ENCODE assay signal across 26 cellular contexts in the genomic region with DNA sequence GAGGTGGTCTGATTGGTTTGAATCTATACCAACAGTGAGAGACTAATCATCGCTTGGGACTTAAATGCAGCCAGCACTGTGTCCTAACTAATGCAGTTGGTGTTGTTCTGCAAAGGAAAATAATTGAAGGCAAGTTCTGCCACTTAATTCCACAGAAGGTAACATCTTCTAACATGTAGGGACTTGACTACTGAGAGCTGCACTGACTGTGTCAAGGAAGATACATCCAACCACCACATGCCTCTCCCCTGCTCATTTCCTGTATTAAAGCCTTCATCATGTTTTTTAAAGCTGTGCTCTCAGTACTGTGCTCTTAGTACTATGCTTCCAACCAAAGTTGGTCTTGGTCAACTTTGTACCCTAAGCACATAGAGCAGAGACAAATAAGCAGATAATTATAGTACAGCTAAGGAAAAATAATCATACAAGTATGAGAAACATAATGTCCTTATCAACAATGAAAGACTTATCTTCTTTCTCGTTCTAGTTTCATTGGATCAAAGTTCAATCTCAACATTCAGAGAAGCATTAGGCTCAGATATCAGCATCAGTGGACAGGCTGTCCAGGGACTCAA. TPM values are rescaled to one million over a fixed set of nuclear protein-coding genes. Genes with fewer than 3 reads are reported as not detected.
A peak's percentile ranks its signal among the peaks of the same experiment; 100 is the strongest.
DNase-seq lines count a peak whose midpoint lies in the region; ATAC-seq, FAIRE-seq and TF ChIP-seq lines count a peak whose summit lies in the region.
"Had no signal": no experiment of that assay in that cellular context is flagged by ENCODE, and none has a peak within 500 bp of the region (broad histone marks: within the 10 kb centered on the region; RNA-seq: fewer than 3 reads in every experiment).

No MANE protein-coding gene starts in this region.

- CTCF ChIA-PET in activated CD4-positive, alpha-beta T cell treated with anti-CD3 and anti-CD28 coated beads for 36 hours (lab: Charles Lee): interaction anchor here (1.1 kb wide), 1 partner anchor 42 kb away, joined by 3 read pairs; no protein-coding TSS in a partner anchor

- no peaks in the 10 kb centered on the region for H3K9me3 ChIP-seq in keratinocyte (ENCODE audit: control insufficient read depth, low read depth, low read length)
- no peaks in the 10 kb centered on the region for H3K9me3 ChIP-seq in ascending aorta
- no peaks in the 10 kb centered on the region for H3K9me3 ChIP-seq in spleen

- no peak for DNase-seq in activated CD4-positive, alpha-beta T cell treated with anti-CD3 and anti-CD28 coated beads for 36 hours
- DNase-seq in activated CD4-positive, alpha-beta T cell treated with anti-CD3 and anti-CD28 coated beads, Interleukin-2, amount 10 ng/mL, durations not matched to agents 24 days and 14 days: no peak
- DNase-seq in HPDE6-E6E7 (ENCODE audit: extremely low spot score) (peak; percentile 47), epithelial cell of esophagus (ENCODE audit: low read depth) (peak; percentile 88), keratinocyte (ENCODE audit: low read depth, low spot score) (no peak), ascending aorta (ENCODE audit: low spot score in 2 of 2) (no peak), spleen (no peak), CD1c-positive myeloid dendritic cell (ENCODE audit: extremely low spot score) (no peak)
- DNase-seq: ACHN; CD8-positive, alpha-beta T cell; GOT3; HCEC 1CT; NCI-H1417 treated with DMSO at 0.1 percent for 48 hours; NCI-H187; NCI-H446 treated with DMSO at 0.1 percent for 48 hours; NCI-H526 treated with DMSO at 0.1 percent for 48 hours; OCI-M1; SHP77 had no signal

- peaks cover 4% of the 10 kb centered on the region for H3K27me3 Mint-ChIP-seq in activated CD4-positive, alpha-beta T cell treated with anti-CD3 and anti-CD28 coated beads for 36 hours
- no peaks in the 10 kb centered on the region for H3K27me3 Mint-ChIP-seq in activated CD4-positive, alpha-beta T cell treated with anti-CD3 and anti-CD28 coated beads, Interleukin-2, amount 10 ng/mL, durations not matched to agents 24 days and 14 days

- peak overlapping the region; percentile 55 for H3K4me2 ChIP-seq in keratinocyte (ENCODE audit: control insufficient read depth, extremely low read depth, insufficient read depth, low read depth, low read length)
- H3K4me2 ChIP-seq: BLaER1 treated with 17β-estradiol and CSF1 and Interleukin-3, amounts not matched to agents 10 nM and 100 nM had no signal

- no peak for TF ChIP-seq POLR2A in spleen (IDR thresholded peaks at IDR 0.05)

- no peaks in the 10 kb centered on the region for H3K79me2 ChIP-seq in keratinocyte (ENCODE audit: control insufficient read depth, insufficient read depth, low read length)

- peaks cover 18% of the 10 kb centered on the region for H3K4me1 ChIP-seq in keratinocyte (ENCODE audit: control insufficient read depth, extremely low read depth, insufficient read depth, low read length)
- no peaks in the 10 kb centered on the region for H3K4me1 ChIP-seq in ascending aorta
- H3K4me1 ChIP-seq in spleen: no peaks in the 10 kb centered on the region
- H3K4me1 ChIP-seq: BLaER1 treated with 17β-estradiol and CSF1 and Interleukin-3, amounts not matched to agents 10 nM and 100 nM had no signal

- no peaks in the 10 kb centered on the region for H3K9me1 ChIP-seq in keratinocyte (ENCODE audit: control insufficient read depth, extremely low read depth, insufficient read depth, low read length)

- peaks cover 4% of the 10 kb centered on the region for H3K9me3 Mint-ChIP-seq in activated CD4-positive, alpha-beta T cell treated with anti-CD3 and anti-CD28 coated beads for 36 hours (ENCODE audit: low read depth)
- H3K9me3 Mint-ChIP-seq in activated CD4-positive, alpha-beta T cell treated with anti-CD3 and anti-CD28 coated beads, Interleukin-2, amount 10 ng/mL, durations not matched to agents 24 days and 14 days: peaks cover 6% of the 10 kb centered on the region
- H3K9me3 Mint-ChIP-seq: CD8-positive, alpha-beta T cell; IgD-negative memory B cell had no signal

- no peak overlapping the region for H2AFZ ChIP-seq in keratinocyte (ENCODE audit: control insufficient read depth, low read length)

- TF ChIP-seq CTCF in epithelial cell of esophagus (IDR thresholded peaks at IDR 0.05; ENCODE audit: insufficient read depth, low read depth, low read length, missing control alignments) (no peak), keratinocyte (optimal IDR thresholded peaks at IDR 0.05 in 1 of 3, IDR thresholded peaks at IDR 0.05 in 1 of 3, conservative IDR thresholded peaks at IDR 0.05 in 1 of 3; ENCODE audit: extremely low read depth in 1 of 3, insufficient read depth in 2 of 3, low read length in 3 of 3) (no peak), ascending aorta (IDR thresholded peaks at IDR 0.05) (no peak), spleen (IDR thresholded peaks at IDR 0.05 in 8 of 11, conservative IDR thresholded peaks at IDR 0.05 in 3 of 11) (no peak)

- no peak overlapping the region for H3K4me3 Mint-ChIP-seq in activated CD4-positive, alpha-beta T cell treated with anti-CD3 and anti-CD28 coated beads for 36 hours
- H3K4me3 Mint-ChIP-seq in activated CD4-positive, alpha-beta T cell treated with anti-CD3 and anti-CD28 coated beads, Interleukin-2, amount 10 ng/mL, durations not matched to agents 24 days and 14 days: no peak overlapping the region
- H3K4me3 Mint-ChIP-seq: CD8-positive, alpha-beta T cell; IgD-negative memory B cell had no signal

- peaks cover 37% of the 10 kb centered on the region for H3K4me1 Mint-ChIP-seq in activated CD4-positive, alpha-beta T cell treated with anti-CD3 and anti-CD28 coated beads for 36 hours
- H3K4me1 Mint-ChIP-seq in activated CD4-positive, alpha-beta T cell treated with anti-CD3 and anti-CD28 coated beads, Interleukin-2, amount 10 ng/mL, durations not matched to agents 24 days and 14 days: peaks cover 17% of the 10 kb centered on the region
- H3K4me1 Mint-ChIP-seq: IgD-negative memory B cell had no signal

- no peaks in the 10 kb centered on the region for H4K20me1 ChIP-seq in keratinocyte (ENCODE audit: control insufficient read depth, extremely low read depth, insufficient read depth, low read length)
- H4K20me1 ChIP-seq: BLaER1 treated with 17β-estradiol and CSF1 and Interleukin-3, amounts not matched to agents 10 nM and 100 nM had no signal

- no peak overlapping the region for H3K4me3 ChIP-seq in epithelial cell of esophagus (ENCODE audit: low read length)
- H3K4me3 ChIP-seq in keratinocyte (ENCODE audit: control insufficient read depth in 2 of 3, extremely low read depth in 1 of 3, insufficient read depth in 2 of 3, low read depth in 1 of 3, low read length in 3 of 3): no peak overlapping the region
- no peak overlapping the region for H3K4me3 ChIP-seq in ascending aorta
- no peak overlapping the region for H3K4me3 ChIP-seq in spleen
- H3K4me3 ChIP-seq: BLaER1 treated with 17β-estradiol and CSF1 and Interleukin-3, amounts not matched to agents 10 nM and 100 nM had no signal

- dilution Hi-C loops in keratinocyte (cut with MboI; ENCODE audit: extremely low pct_ligation_motif_present, low sequenced_read_pairs): no loop called here

- intact Hi-C loops in activated CD4-positive, alpha-beta T cell treated with anti-CD3 and anti-CD28 coated beads for 36 hours (cut with DNase I, micrococcal nuclease): loop anchor here in 1 of 2 experiments (5.0 kb wide), 1 partner anchor 165 kb away; no protein-coding TSS in a partner anchor
- intact Hi-C loops in activated CD4-positive, alpha-beta T cell treated with anti-CD3 and anti-CD28 coated beads, Interleukin-2, amount 10 ng/mL, durations not matched to agents 24 days and 14 days (cut with micrococcal nuclease): no loop called here
- intact Hi-C loops in ascending aorta (cut with DNase I): no loop called here
- intact Hi-C loops in spleen (cut with DNase I; ENCODE audit: low total_unique reads): no loop called here

- H3K36me3 Mint-ChIP-seq in activated CD4-positive, alpha-beta T cell treated with anti-CD3 and anti-CD28 coated beads for 36 hours (ENCODE audit: low read depth): no peaks in the 10 kb centered on the region
- no peaks in the 10 kb centered on the region for H3K36me3 Mint-ChIP-seq in activated CD4-positive, alpha-beta T cell treated with anti-CD3 and anti-CD28 coated beads, Interleukin-2, amount 10 ng/mL, durations not matched to agents 24 days and 14 days (ENCODE audit: low read depth)
- H3K36me3 Mint-ChIP-seq: CD8-positive, alpha-beta T cell had no signal

- ATAC-seq in activated CD4-positive, alpha-beta T cell treated with anti-CD3 and anti-CD28 coated beads for 36 hours: no peak
- ATAC-seq: CD8-positive, alpha-beta T cell had no signal

- POLR2A ChIA-PET in activated CD4-positive, alpha-beta T cell treated with anti-CD3 and anti-CD28 coated beads for 36 hours (lab: Charles Lee): no interaction called here

- H3K27ac Mint-ChIP-seq in activated CD4-positive, alpha-beta T cell treated with anti-CD3 and anti-CD28 coated beads for 36 hours: peak overlapping the region; percentile 38
- H3K27ac Mint-ChIP-seq in activated CD4-positive, alpha-beta T cell treated with anti-CD3 and anti-CD28 coated beads, Interleukin-2, amount 10 ng/mL, durations not matched to agents 24 days and 14 days: no peak overlapping the region
- H3K27ac Mint-ChIP-seq: CD8-positive, alpha-beta T cell; IgD-negative memory B cell had no signal

- FAIRE-seq in keratinocyte (lab: Jason Lieb, UNC): peak; percentile 94
- FAIRE-seq: GM12892, GM18507, HTR-8/SVneo had no signal

- no peaks in the 10 kb centered on the region for H3K27me3 ChIP-seq in keratinocyte (ENCODE audit: control insufficient read depth, extremely low read depth, insufficient read depth, low read length)
- no peaks in the 10 kb centered on the region for H3K27me3 ChIP-seq in ascending aorta
- H3K27me3 ChIP-seq in spleen (replicated peaks in 1 of 7): peaks cover 0 to 27% (median 0%) of the 10 kb centered on the region in 7 donors
- H3K27me3 ChIP-seq: BLaER1 treated with 17β-estradiol and CSF1 and Interleukin-3, amounts not matched to agents 10 nM and 100 nM had no signal

- no peak overlapping the region for H3K9ac ChIP-seq in keratinocyte (ENCODE audit: control insufficient read depth, extremely low read depth, insufficient read depth, low read length)
- H3K9ac ChIP-seq: BLaER1 treated with 17β-estradiol and CSF1 and Interleukin-3, amounts not matched to agents 10 nM and 100 nM had no signal

- 78 to 93% (median 90%) methylated on average over 2 of the region's 2 CpGs for WGBS in spleen, 5 donors

- H3K27ac ChIP-seq in keratinocyte (ENCODE audit: control insufficient read depth, insufficient read depth, low read length): no peak overlapping the region
- no peak overlapping the region for H3K27ac ChIP-seq in ascending aorta
- no peak overlapping the region for H3K27ac ChIP-seq in spleen
- H3K27ac ChIP-seq: 22Rv1; BLaER1 treated with 17β-estradiol and CSF1 and Interleukin-3, amounts not matched to agents 10 nM and 100 nM had no signal

- H3K36me3 ChIP-seq in keratinocyte (ENCODE audit: control insufficient read depth in 2 of 2, extremely low read depth in 1 of 2, insufficient read depth in 2 of 2, low read length in 2 of 2): no peaks in the 10 kb centered on the region
- no peaks in the 10 kb centered on the region for H3K36me3 ChIP-seq in ascending aorta
- H3K36me3 ChIP-seq in spleen: no peaks in the 10 kb centered on the region
- H3K36me3 ChIP-seq: BLaER1 treated with 17β-estradiol and CSF1 and Interleukin-3, amounts not matched to agents 10 nM and 100 nM had no signal

RNA-seq across cellular contexts. Expression of a gene that starts 2.8 kb away (rescaled TPM):
- not detected for total RNA-seq in activated CD4-positive, alpha-beta T cell treated with anti-CD3 and anti-CD28 coated beads for 36 hours
- total RNA-seq in activated CD4-positive, alpha-beta T cell treated with anti-CD3 and anti-CD28 coated beads, Interleukin-2, amount 10 ng/mL, durations not matched to agents 24 days and 14 days: not detected in 2 replicates
- polyA plus RNA-seq in keratinocyte: not detected in 3 replicates
- polyA plus RNA-seq in keratinocyte (2011; ENCODE audit: low read depth): not detected
- polyA plus RNA-seq in keratinocyte (2011; cell fraction: cytosol; rRNA removed): not detected in 2 replicates
- polyA plus RNA-seq in keratinocyte (2011; cell fraction: nucleus; rRNA removed): not detected in 2 replicates
- 0.08 TPM in 1 of 2 replicates, not detected in the other for polyA plus RNA-seq in keratinocyte (2012; ENCODE audit: low replicate concordance)
- polyA minus RNA-seq in keratinocyte: not detected in 3 replicates
- polyA minus RNA-seq in keratinocyte (2011; cell fraction: cytosol; rRNA and poly(A)+ RNA removed): not detected
- not detected in 2 replicates for polyA minus RNA-seq in keratinocyte (2011; cell fraction: nucleus; rRNA and poly(A)+ RNA removed)
- not detected for total RNA-seq in ascending aorta
- not detected for total RNA-seq in spleen
- polyA plus RNA-seq in spleen: not detected
- total RNA-seq: CD8-positive, alpha-beta T cell; G401 had no signal
- polyA plus RNA-seq: IgD-negative memory B cell had no signal

RNA-seq across cellular contexts. Expression of a gene that starts 41.0 kb away (rescaled TPM):
- under 1 TPM in 1 of 2 experiments, not detected in 1; 0.09 TPM for total RNA-seq in activated CD4-positive, alpha-beta T cell treated with anti-CD3 and anti-CD28 coated beads for 36 hours
- not detected in 2 replicates for total RNA-seq in activated CD4-positive, alpha-beta T cell treated with anti-CD3 and anti-CD28 coated beads, Interleukin-2, amount 10 ng/mL, durations not matched to agents 24 days and 14 days
- polyA plus RNA-seq in keratinocyte: not detected in 3 replicates
- not detected for polyA plus RNA-seq in keratinocyte (2011; ENCODE audit: low read depth)
- polyA plus RNA-seq in keratinocyte (2011; cell fraction: cytosol; rRNA removed): not detected in 2 replicates
- polyA plus RNA-seq in keratinocyte (2011; cell fraction: nucleus; rRNA removed): not detected in 2 replicates
- not detected in 2 replicates for polyA plus RNA-seq in keratinocyte (2012; ENCODE audit: low replicate concordance)
- not detected in 3 replicates for polyA minus RNA-seq in keratinocyte
- polyA minus RNA-seq in keratinocyte (2011; cell fraction: cytosol; rRNA and poly(A)+ RNA removed): not detected
- polyA minus RNA-seq in keratinocyte (2011; cell fraction: nucleus; rRNA and poly(A)+ RNA removed): not detected in 2 replicates
- not detected for total RNA-seq in ascending aorta
- 1 to 10 TPM in 1 of 7 donors, under 1 TPM in 1, not detected in 5; 0.39 to 1.2 TPM for total RNA-seq in spleen
- not detected for polyA plus RNA-seq in spleen
- total RNA-seq: CD8-positive, alpha-beta T cell; G401; M059J had no signal
- polyA plus RNA-seq: IgD-negative memory B cell had no signal

RNA-seq across cellular contexts. Expression of a gene that starts 51.8 kb away (rescaled TPM):
- total RNA-seq in activated CD4-positive, alpha-beta T cell treated with anti-CD3 and anti-CD28 coated beads for 36 hours: not detected
- not detected in 2 replicates for total RNA-seq in activated CD4-positive, alpha-beta T cell treated with anti-CD3 and anti-CD28 coated beads, Interleukin-2, amount 10 ng/mL, durations not matched to agents 24 days and 14 days
- polyA plus RNA-seq in keratinocyte (not detected in 3 replicates), spleen (not detected)
- polyA plus RNA-seq in keratinocyte (2011; ENCODE audit: low read depth): not detected
- not detected in 2 replicates for polyA plus RNA-seq in keratinocyte (2011; cell fraction: cytosol; rRNA removed)
- not detected in 2 replicates for polyA plus RNA-seq in keratinocyte (2011; cell fraction: nucleus; rRNA removed)
- polyA plus RNA-seq in keratinocyte (2012; ENCODE audit: low replicate concordance): not detected in 2 replicates
- not detected in 3 replicates for polyA minus RNA-seq in keratinocyte
- polyA minus RNA-seq in keratinocyte (2011; cell fraction: cytosol; rRNA and poly(A)+ RNA removed): not detected
- not detected in 2 replicates for polyA minus RNA-seq in keratinocyte (2011; cell fraction: nucleus; rRNA and poly(A)+ RNA removed)
- total RNA-seq in ascending aorta (not detected), spleen (not detected)
- total RNA-seq: CD8-positive, alpha-beta T cell; G401; M059J had no signal
- polyA plus RNA-seq: IgD-negative memory B cell had no signal

Comparison
In these comparisons a context has a peak if more than half of its experiments do, and no peak if none do; other contexts are left out.
1. DNase-seq: peak in HPDE6-E6E7 (single experiment) and epithelial cell of esophagus (single experiment); none in activated CD4-positive, alpha-beta T cell treated with anti-CD3 and anti-CD28 coated beads for 36 hours (single experiment), activated CD4-positive, alpha-beta T cell treated with anti-CD3 and anti-CD28 coated beads, Interleukin-2, amount 10 ng/mL, durations not matched to agents 24 days and 14 days (single experiment), keratinocyte (single experiment), ascending aorta (0 of 2), spleen (single experiment) and CD1c-positive myeloid dendritic cell (single experiment).